Comparison of ENCODE assay signal across 21 cellular contexts in genomic region chr4:20565075-20565721, GRCh38.
DNase-seq lines count a peak whose midpoint lies in the region; TF ChIP-seq lines count a peak whose summit lies in the region.
"Had no signal": no experiment of that assay in that cellular context is flagged by ENCODE, and none has a peak within 500 bp of the region (broad histone marks: within the 10 kb centered on the region; RNA-seq: fewer than 3 reads in every experiment).

No MANE protein-coding gene starts in this region.

- CTCF ChIA-PET in RWPE1 (lab: Yijun Ruan, JAX), result interaction anchor here (1.0 kb wide), 1 partner anchor 120 kb away, joined by 3 read pairs; no protein-coding TSS in a partner anchor

- TF ChIP-seq CTCF in fibroblast of pulmonary artery (IDR thresholded peaks at IDR 0.05; ENCODE audit: low read length, missing control alignments) (no peak), RWPE1 (conservative IDR thresholded peaks at IDR 0.05; ENCODE audit: low read depth) (no peak)

- H3K27ac ChIP-seq in RWPE1, result no peak overlapping the region
- H3K27ac ChIP-seq: left ventricle myocardium inferior, Peyer's patch, SJSA1, skin epidermis, vagina had no signal

- H3K4me3 ChIP-seq in fibroblast of pulmonary artery (replicated peaks; ENCODE audit: low read depth, low read length) (no peak overlapping the region), skeletal muscle cell (ENCODE audit: low read depth, low read length) (no peak overlapping the region)
- H3K4me3 ChIP-seq: left ventricle myocardium inferior, Peyer's patch, SJSA1, skin epidermis, vagina had no signal

- POLR2A ChIA-PET in RWPE1 (lab: Yijun Ruan, JAX; ENCODE audit: low non-redundant PET), result no interaction called here

- peak; percentile 21 for DNase-seq in HT1080 (ENCODE audit: low read depth)
- DNase-seq in astrocyte of the hippocampus (ENCODE audit: low read depth, low spot score), result peak; percentile 63
- peak; percentile 79 for DNase-seq in fibroblast of pulmonary artery (ENCODE audit: low read depth)
- DNase-seq in skeletal muscle cell (ENCODE audit: low read depth), result peak; percentile 22
- no peak for DNase-seq in stimulated activated CD4-positive, alpha-beta T cell treated with anti-CD3 and anti-CD28 coated beads, Interleukin-2, amount 100 ng/mL, for 24 hours
- DNase-seq in RWPE1 (ENCODE audit: low spot score), result no peak
- no peak for DNase-seq in SW 1271 (lab: John Stamatoyannopoulos, UW)
- DNase-seq: activated CD4-positive, alpha-beta T cell treated with anti-CD3 and anti-CD28 coated beads for 48 hours; activated naive CD4-positive, alpha-beta T cell treated with anti-CD3 and anti-CD28 coated beads, Interleukin-2, amount 10 ng/mL, durations not matched to agents 7 days and 5 days; aorta; DMS79; effector memory CD4-positive, alpha-beta T cell; Kasumi-1; left ventricle myocardium inferior; NCI-H1105 treated with DMSO at 0.1 percent for 48 hours; NCI-H510A treated with DMSO at 0.1 percent for 48 hours; Peyer's patch; T-helper 2 cell had no signal

Comparison
In these comparisons a context has a peak if more than half of its experiments do, and no peak if none do; other contexts are left out.
1. DNase-seq: peak in HT1080 (single experiment), astrocyte of the hippocampus (single experiment), fibroblast of pulmonary artery (single experiment) and skeletal muscle cell (single experiment); none in stimulated activated CD4-positive, alpha-beta T cell treated with anti-CD3 and anti-CD28 coated beads, Interleukin-2, amount 100 ng/mL, for 24 hours (0 of 2), RWPE1 (single experiment) and SW 1271 (0 of 2).